In genomic region chr2:74458132-74458956, GRCh38 we compare ENCODE assay signal across 8 cellular contexts. TPM values are rescaled to one million over a fixed set of nuclear protein-coding genes. Genes with fewer than 3 reads are reported as not detected.
DNase-seq lines count a peak whose midpoint lies in the region; ATAC-seq and TF ChIP-seq lines count a peak whose summit lies in the region.

WBP1 (plus strand) TSS chr2:74458438; CDS start chr2:74458603, 165 bp downstream.

- H3K36me3 ChIP-seq in suprapubic skin: peaks cover 22% of the 10 kb centered on the region

- DNase-seq in GM04504 (ENCODE audit: low read depth): peak; percentile 100
- DNase-seq in NCI-H1092 treated with DMSO at 0.1 percent for 48 hours (lab: John Stamatoyannopoulos, UW): peak; percentile 98
- DNase-seq in SKM-1 (lab: John Stamatoyannopoulos, UW; ENCODE audit: unreplicated experiment): peak; percentile 97
- DNase-seq in activated naive CD4-positive, alpha-beta T cell treated with anti-CD3 and anti-CD28 coated beads, Interleukin-2, amount 50 U/mL, for 72 hours (ENCODE audit: low spot score in 2 of 2): peak; percentile 97 to 100
- peak; percentile 100 for DNase-seq in globus pallidus (ENCODE audit: low spot score)
- DNase-seq in nucleus accumbens (lab: John Stamatoyannopoulos, UW): peak; percentile 73 to 100 (median 99)
- DNase-seq in suprapubic skin (ENCODE audit: low spot score in 2 of 2): peak; percentile 100

- TF ChIP-seq CTCF in suprapubic skin (IDR thresholded peaks at IDR 0.05): no peak

- peak within 1 kb of the TSS; percentile 95 to 99 for H3K27ac Mint-ChIP-seq in activated naive CD4-positive, alpha-beta T cell treated with anti-CD3 and anti-CD28 coated beads, Interleukin-2, amount 50 U/mL, for 72 hours

- H3K36me3 Mint-ChIP-seq in activated naive CD4-positive, alpha-beta T cell treated with anti-CD3 and anti-CD28 coated beads, Interleukin-2, amount 50 U/mL, for 72 hours: peaks cover 23 to 33% of the 10 kb centered on the region in 2 donors

- H3K4me3 ChIP-seq in suprapubic skin: peak within 1 kb of the TSS; percentile 61

- no peaks in the 10 kb centered on the region for H3K9me3 Mint-ChIP-seq in activated naive CD4-positive, alpha-beta T cell treated with anti-CD3 and anti-CD28 coated beads, Interleukin-2, amount 50 U/mL, for 72 hours

- 0% methylated on average over 6 of the region's 38 CpGs for WGBS in suprapubic skin

- H3K4me1 ChIP-seq in suprapubic skin: peaks cover 42% of the 10 kb centered on the region

- H3K9me3 ChIP-seq in suprapubic skin: no peaks in the 10 kb centered on the region

- ATAC-seq in HG02610 (IDR thresholded peaks at IDR 0.05; ENCODE audit: unreplicated experiment): peak; percentile 86
- ATAC-seq in activated naive CD4-positive, alpha-beta T cell treated with anti-CD3 and anti-CD28 coated beads, Interleukin-2, amount 50 U/mL, for 72 hours: peak; percentile 87 to 88

- H3K27ac ChIP-seq in suprapubic skin: peak within 1 kb of the TSS; percentile 89

- peak in 1 of 2 donors; percentile 22 for TF ChIP-seq POLR2A in suprapubic skin (IDR thresholded peaks at IDR 0.05)

- no peak for TF ChIP-seq EP300 in suprapubic skin (IDR thresholded peaks at IDR 0.05)

- no peaks in the 10 kb centered on the region for H3K27me3 ChIP-seq in suprapubic skin

RNA-seq across cellular contexts. Expression of gene WBP1, which starts in this region (rescaled TPM):
- total RNA-seq in activated naive CD4-positive, alpha-beta T cell treated with anti-CD3 and anti-CD28 coated beads, Interleukin-2, amount 50 U/mL, for 72 hours: 10 to 100 TPM; 33.5 to 58.6 TPM
- 100 to 1,000 TPM in 1 of 4 donors, 10 to 100 TPM in 3; 40.7 to 121 (median 47.0) TPM for total RNA-seq in suprapubic skin

Comparison
In these comparisons a context has a peak if more than half of its experiments do, and no peak if none do; other contexts are left out.
1. Peak in every context shown above with its lines: DNase-seq, ATAC-seq, H3K4me3 ChIP-seq and H3K27ac ChIP-seq.